8 cellular contexts compared by ENCODE assay signal in genomic region chr1:157377216-157377821, GRCh38.
DNase-seq lines count a peak whose midpoint lies in the region; ATAC-seq and TF ChIP-seq lines count a peak whose summit lies in the region.

No MANE protein-coding gene starts in this region.

- no peaks in the 10 kb centered on the region for H3K36me3 ChIP-seq in heart right ventricle

- ATAC-seq in heart right ventricle (no peak), Right ventricle myocardium superior (ENCODE audit: poor library complexity) (no peak), activated B cell treated with CpG ODN at 0.5 μM for 24 hours (ENCODE audit: low read depth) (peak; percentile 68), left lobe of liver (peak; percentile 98), GM18909 (IDR thresholded peaks at IDR 0.05; ENCODE audit: poor library complexity, unreplicated experiment) (no peak), HG03108 (IDR thresholded peaks at IDR 0.05; ENCODE audit: unreplicated experiment) (no peak)

- intact Hi-C loops in heart right ventricle (cut with DNase I) = loop anchor here in 5 of 10 donors (5.0 to 10.0 kb wide), 4 partner anchors 107 to 120 kb away; no protein-coding TSS in a partner anchor
- intact Hi-C loops in Right ventricle myocardium superior (cut with DNase I) = loop anchor here (10.0 kb wide), 1 partner anchor 107 kb away; no protein-coding TSS in a partner anchor
- intact Hi-C loops in activated B cell treated with CpG ODN at 0.5 μM for 24 hours (cut with micrococcal nuclease) = loop anchor here (1.0 to 10.0 kb wide), 3 partner anchors 130 to 485 kb away; no protein-coding TSS in a partner anchor

- CTCF ChIA-PET in activated B cell treated with CpG ODN at 0.5 μM for 24 hours (lab: Charles Lee) = interaction anchor here (1.0 to 1.4 kb wide), 4 partner anchors 118 to 748 kb away, joined by 3 to 6 read pairs (median 4); no protein-coding TSS in a partner anchor

- no peak overlapping the region for H3K27ac ChIP-seq in heart right ventricle

- H3K4me1 Mint-ChIP-seq in activated B cell treated with CpG ODN at 0.5 μM for 24 hours = peaks cover 2% of the 10 kb centered on the region

- WGBS in heart right ventricle, 2 donors = 26 to 29% methylated on average over 9 of the region's 9 CpGs

- H3K4me1 ChIP-seq in heart right ventricle = no peaks in the 10 kb centered on the region

- H3K4me3 ChIP-seq in heart right ventricle = no peak overlapping the region

- H3K27me3 Mint-ChIP-seq in activated B cell treated with CpG ODN at 0.5 μM for 24 hours = peaks cover 8% of the 10 kb centered on the region

- no peak overlapping the region for H3K4me3 Mint-ChIP-seq in activated B cell treated with CpG ODN at 0.5 μM for 24 hours

- DNase-seq in heart right ventricle (no peak), Right ventricle myocardium superior (no peak), NCI-H1092 treated with DMSO at 0.1 percent for 48 hours (lab: John Stamatoyannopoulos, UW) (peak; percentile 7), activated B cell treated with CpG ODN at 0.5 μM for 24 hours (no peak), left lobe of liver (ENCODE audit: low spot score) (peak; percentile 53), epidermal melanocyte (ENCODE audit: insufficient read length, low spot score) (no peak)

- H3K27me3 ChIP-seq in heart right ventricle = peaks cover 0 to 64% (median 36%) of the 10 kb centered on the region in 7 donors

- no peaks in the 10 kb centered on the region for H3K9me3 ChIP-seq in heart right ventricle

- H3K36me3 Mint-ChIP-seq in activated B cell treated with CpG ODN at 0.5 μM for 24 hours (ENCODE audit: low read depth) = no peaks in the 10 kb centered on the region

- H3K27ac Mint-ChIP-seq in activated B cell treated with CpG ODN at 0.5 μM for 24 hours = no peak overlapping the region

- no peaks in the 10 kb centered on the region for H3K9me3 Mint-ChIP-seq in activated B cell treated with CpG ODN at 0.5 μM for 24 hours

- TF ChIP-seq CTCF in heart right ventricle (IDR thresholded peaks at IDR 0.05) (peak in 7 of 9 donors; percentile 20 to 54 (median 28)), activated B cell treated with CpG ODN at 0.5 μM for 24 hours (IDR thresholded peaks at IDR 0.05) (no peak)

- POLR2A ChIA-PET in activated B cell treated with CpG ODN at 0.5 μM for 24 hours (lab: Charles Lee) = no interaction called here

Comparison
In these comparisons a context has a peak if more than half of its experiments do, and no peak if none do; other contexts are left out.
1. ATAC-seq: peak in activated B cell treated with CpG ODN at 0.5 μM for 24 hours (single experiment) and left lobe of liver (single experiment); none in heart right ventricle (0 of 8), Right ventricle myocardium superior (single experiment), GM18909 (single experiment) and HG03108 (single experiment).
2. DNase-seq: peak in NCI-H1092 treated with DMSO at 0.1 percent for 48 hours (single experiment) and left lobe of liver (single experiment); none in heart right ventricle (0 of 2), Right ventricle myocardium superior (single experiment), activated B cell treated with CpG ODN at 0.5 μM for 24 hours (single experiment) and epidermal melanocyte (single experiment).